Comparison of ENCODE assay signal across 1 cellular context in the genomic region with DNA sequence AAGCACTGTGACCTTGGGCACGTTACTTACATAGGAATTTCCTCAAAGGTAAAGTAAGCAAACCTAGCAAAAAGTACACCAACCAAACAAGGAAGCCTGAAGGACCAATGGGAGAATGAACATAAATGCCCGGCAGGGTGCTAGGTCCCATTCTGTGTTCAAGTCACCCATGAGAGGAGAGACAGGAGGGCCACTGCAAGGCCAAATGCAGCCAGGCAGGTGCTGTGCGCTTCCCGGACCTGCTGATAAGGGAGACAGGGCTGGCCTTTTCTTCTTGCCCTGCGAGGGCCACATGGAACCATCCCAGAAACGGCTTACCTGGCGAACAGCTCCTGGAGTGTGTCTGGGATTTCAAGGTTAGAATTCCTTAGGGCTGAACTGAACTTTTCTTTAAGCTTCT.
TF ChIP-seq lines count a peak whose summit lies in the region.

No MANE protein-coding gene starts in this region.

TF ChIP-seq in IMR-90, 13 proteins besides CTCF, POLR2A, EP300 and RAD21:
- TF ChIP-seq MAFK (IDR thresholded peaks at IDR 0.05; ENCODE audit: low read depth, low read length): no peak
- no peak for TF ChIP-seq CEBPB (IDR thresholded peaks at IDR 0.05; ENCODE audit: low read depth, low read length)
- TF ChIP-seq ELK1 (IDR thresholded peaks at IDR 0.05; ENCODE audit: borderline replicate concordance, low read depth, low read length): no peak
- TF ChIP-seq RCOR1 (IDR thresholded peaks at IDR 0.05; ENCODE audit: insufficient replicate concordance, low read length): no peak
- TF ChIP-seq SMC3 (IDR thresholded peaks at IDR 0.05; ENCODE audit: low read depth, low read length): no peak
- no peak for TF ChIP-seq NFE2L2 (IDR thresholded peaks at IDR 0.05; ENCODE audit: low read depth, low read length)
- no peak for TF ChIP-seq FOS (IDR thresholded peaks at IDR 0.05; ENCODE audit: low read depth, low read length)
- TF ChIP-seq BHLHE40 (IDR thresholded peaks at IDR 0.05; ENCODE audit: low read depth, low read length): no peak
- TF ChIP-seq RFX5 (IDR thresholded peaks at IDR 0.05; ENCODE audit: low read depth, low read length): no peak
- TF ChIP-seq MAZ (IDR thresholded peaks at IDR 0.05; ENCODE audit: borderline replicate concordance, low read depth, low read length): no peak
- TF ChIP-seq USF2 (IDR thresholded peaks at IDR 0.05; ENCODE audit: low read depth, low read length): no peak
- TF ChIP-seq CHD1 (IDR thresholded peaks at IDR 0.05; ENCODE audit: low read depth, low read length): no peak
- TF ChIP-seq MXI1 (IDR thresholded peaks at IDR 0.05; ENCODE audit: borderline replicate concordance, low read depth, low read length): no peak
TF ChIP-seq in IMR-90: peak in this region for 0.
